In the genomic region with DNA sequence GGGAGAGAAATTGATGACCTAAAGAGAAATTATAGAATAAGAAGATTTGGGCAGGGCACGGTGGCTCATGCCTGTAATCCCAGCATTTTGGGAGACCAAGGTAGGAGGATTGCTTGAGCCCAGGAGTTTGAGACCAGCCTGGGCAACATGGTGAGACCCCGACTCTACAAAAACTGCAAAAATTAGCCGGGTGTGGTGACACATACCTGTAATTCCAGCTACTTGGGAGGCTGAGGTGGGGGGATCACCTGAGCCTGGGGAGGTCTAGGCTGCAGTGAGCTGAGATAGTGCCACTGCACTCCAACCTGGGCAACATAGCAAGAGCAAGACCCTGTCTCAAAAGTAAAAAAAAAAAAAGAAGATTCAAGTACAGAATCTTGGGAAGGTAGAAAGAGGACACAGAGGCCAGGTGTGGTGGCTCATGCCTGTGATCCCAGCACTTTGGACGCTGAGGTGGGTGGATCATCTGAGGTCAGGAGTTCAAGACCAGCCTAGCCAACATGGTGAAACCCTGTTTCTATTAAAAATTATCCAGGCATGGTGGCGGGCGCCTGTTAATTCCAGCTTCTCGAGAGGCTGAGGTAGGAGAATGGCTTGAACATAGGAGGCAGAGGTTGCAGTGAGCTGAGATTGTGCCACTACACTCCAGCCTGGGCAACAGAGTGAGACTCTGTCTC, we compare ENCODE assay signal across 11 cellular contexts. TPM values are rescaled to one million over a fixed set of nuclear protein-coding genes. Genes with fewer than 3 reads are reported as not detected.
DNase-seq lines count a peak whose midpoint lies in the region; ATAC-seq, FAIRE-seq and TF ChIP-seq lines count a peak whose summit lies in the region.
"Not testable (repeated sequence)": the region's sequence is repeated elsewhere in the genome, so short reads cannot be mapped to it uniquely, and the experiment has no call there.
"Had no signal": no experiment of that assay in that cellular context is flagged by ENCODE, and none has a peak within 500 bp of the region (broad histone marks: within the 10 kb centered on the region; RNA-seq: fewer than 3 reads in every experiment).

No MANE protein-coding gene starts in this region.

- peak overlapping the region; percentile 89; the same call in 1 of the 2 replicates for H3K9ac ChIP-seq in BLaER1
- peak overlapping the region; percentile 100 for H3K9ac ChIP-seq in HUES6 (ENCODE audit: low read length)
- H3K9ac ChIP-seq in liver (ENCODE audit: low read depth in 1 of 2, low read length in 2 of 2) = peak overlapping the region; percentile 98 to 100

- not testable (repeated sequence) for H3K27me3 ChIP-seq in BLaER1; HUES6 (ENCODE audit: control insufficient read depth, insufficient read depth, low read length); SJSA1 (replicated peaks); bronchial epithelial cell (ENCODE audit: control insufficient read depth, insufficient read depth, low read length); liver (ENCODE audit: control insufficient read depth in 4 of 4, insufficient read depth in 4 of 4, low read length in 3 of 4); psoas muscle (ENCODE audit: insufficient read depth in 3 of 3, low read length in 2 of 3); tibial nerve

- H3K9me3 ChIP-seq in BLaER1; HUES6 (ENCODE audit: control insufficient read depth, insufficient read depth, low read depth, low read length); SJSA1 (replicated peaks); liver (ENCODE audit: control insufficient read depth in 4 of 4, low read length in 3 of 4); psoas muscle; tibial nerve: not testable (repeated sequence)

- peaks cover 68% of the 10 kb centered on the region for H3K4me1 ChIP-seq in BLaER1
- peaks cover 25% of the 10 kb centered on the region for H3K4me1 ChIP-seq in HUES6 (ENCODE audit: control insufficient read depth, insufficient read depth, low read length)
- peaks cover 37% of the 10 kb centered on the region for H3K4me1 ChIP-seq in SJSA1 (replicated peaks)
- H3K4me1 ChIP-seq in liver (ENCODE audit: control insufficient read depth in 4 of 4, insufficient read depth in 4 of 4, low read length in 3 of 4) = peaks cover 10 to 40% (median 13%) of the 10 kb centered on the region in 4 donors
- peaks cover 42% of the 10 kb centered on the region for H3K4me1 ChIP-seq in psoas muscle
- peaks cover 0 to 57% (median 33%) of the 10 kb centered on the region in 4 donors for H3K4me1 ChIP-seq in tibial nerve

- not testable (repeated sequence) for FAIRE-seq in bronchial epithelial cell (lab: Jason Lieb, UNC)

- TF ChIP-seq RAD21 in liver (IDR thresholded peaks at IDR 0.05) = peak in 1 of 2 donors; percentile 50

- H3K36me3 ChIP-seq in BLaER1; HUES6 (ENCODE audit: control insufficient read depth, insufficient read depth, low read length); SJSA1; bronchial epithelial cell (ENCODE audit: control insufficient read depth, insufficient read depth, low read length); liver (ENCODE audit: control insufficient read depth in 4 of 4, insufficient read depth in 3 of 4, low read depth in 1 of 4, low read length in 3 of 4); psoas muscle (ENCODE audit: insufficient read depth in 1 of 2, low read depth in 1 of 2); tibial nerve: not testable (repeated sequence)

- intact Hi-C loops in psoas muscle (cut with DNase I) = loop anchor here (2.0 to 5.0 kb wide), 3 partner anchors 34 to 57 kb away; no protein-coding TSS in a partner anchor

- not testable (repeated sequence) for TF ChIP-seq POLR2A in tibial nerve (IDR thresholded peaks at IDR 0.05)

- ATAC-seq in psoas muscle = not testable (repeated sequence)

- peak overlapping the region; percentile 85 for H3K4me2 ChIP-seq in BLaER1

- not testable (repeated sequence) for TF ChIP-seq EP300 in tibial nerve (IDR thresholded peaks at IDR 0.05)

- peak overlapping the region; percentile 77 for H3K4me3 ChIP-seq in BLaER1
- H3K4me3 ChIP-seq in HUES6 (ENCODE audit: low read depth, low read length) = peak overlapping the region; percentile 92
- peak overlapping the region; percentile 44 for H3K4me3 ChIP-seq in SJSA1
- peak overlapping the region; percentile 47 for H3K4me3 ChIP-seq in bronchial epithelial cell (ENCODE audit: low read depth, low read length)
- H3K4me3 ChIP-seq in fibroblast of villous mesenchyme (ENCODE audit: low read depth, low read length) = peak overlapping the region; percentile 72
- H3K4me3 ChIP-seq in liver (ENCODE audit: low read depth in 1 of 3, low read length in 3 of 3) = peak overlapping the region; percentile 50 to 68 (median 66)
- peak overlapping the region; percentile 69 for H3K4me3 ChIP-seq in psoas muscle
- peak overlapping the region; percentile 59 to 80 (median 68) for H3K4me3 ChIP-seq in tibial nerve

- peaks cover 36% of the 10 kb centered on the region for H4K20me1 ChIP-seq in BLaER1

- H3K27ac ChIP-seq in BLaER1 (peak overlapping the region; percentile 95), HUES6 (ENCODE audit: low read depth, low read length) (peak overlapping the region; percentile 99), SJSA1 (peak overlapping the region; percentile 94), liver (ENCODE audit: low read depth in 1 of 2, low read length in 2 of 2) (peak overlapping the region; percentile 100), psoas muscle (peak overlapping the region; percentile 94), tibial nerve (peak overlapping the region; percentile 93 to 99 (median 94))

- TF ChIP-seq CTCF in bronchial epithelial cell (IDR thresholded peaks at IDR 0.05; ENCODE audit: insufficient read depth, low read length, severe bottlenecking); fibroblast of villous mesenchyme (IDR thresholded peaks at IDR 0.05; ENCODE audit: insufficient read depth, low read depth, low read length); liver (IDR thresholded peaks at IDR 0.05; ENCODE audit: low read depth, low read length, missing input control); psoas muscle (IDR thresholded peaks at IDR 0.05); tibial nerve (IDR thresholded peaks at IDR 0.05): not testable (repeated sequence)

- DNase-seq in SJSA1 (ENCODE audit: low read depth in 1 of 2, low spot score in 2 of 2); bronchial epithelial cell (ENCODE audit: low read depth); fibroblast of villous mesenchyme (ENCODE audit: low read depth); psoas muscle; tibial nerve (ENCODE audit: low spot score in 2 of 2): not testable (repeated sequence)

- 36% methylated on average over 7 of the region's 7 CpGs for WGBS in liver
- 73 to 87% (median 84%) methylated on average over 7 of the region's 7 CpGs for WGBS in psoas muscle, 3 donors
- 69 to 80% methylated on average over 7 of the region's 7 CpGs for WGBS in tibial nerve, 2 donors

TF ChIP-seq in liver, 16 proteins besides CTCF, POLR2A, EP300 and RAD21:
- TF ChIP-seq NR2F2 (IDR thresholded peaks at IDR 0.05) (peak; percentile 34), RXRA (IDR thresholded peaks at IDR 0.05) (peak; percentile 84 to 91), SP1 (IDR thresholded peaks at IDR 0.05) (peak; percentile 63), HNF4A (conservative IDR thresholded peaks at IDR 0.05) (peak; percentile 78 to 84), YY1 (IDR thresholded peaks at IDR 0.05) (peak; percentile 73), JUND (IDR thresholded peaks at IDR 0.05) (peak; percentile 35), HNF4G (IDR thresholded peaks at IDR 0.05) (peak; percentile 48)

RNA-seq across cellular contexts. Expression of gene SCD, which starts 27.8 kb away (rescaled TPM):
- total RNA-seq in SJSA1 (2014; rRNA removed; shearing (Covaris generic)) = 37.0 and 41.8 TPM in 2 replicates
- total RNA-seq in bronchial epithelial cell (199 and 298 TPM in 2 replicates), fibroblast of villous mesenchyme (819 and 937 TPM in 2 replicates), liver (1,000 to 10,000 TPM in 1 of 2 donors, 100 to 1,000 TPM in 1; 130 to 1,255 TPM), psoas muscle (10 to 100 TPM in 3 of 4 donors, 1 to 10 TPM in 1; 2.3 to 18.4 (median 12.8) TPM), tibial nerve (100 to 1,000 TPM; 118 to 500 (median 249) TPM)
- polyA plus RNA-seq in liver (100 to 1,000 TPM in 1 of 2 donors, 10 to 100 TPM in 1; 43.4 to 338 TPM), psoas muscle (1 to 10 TPM; 1.1 to 9.5 (median 2.1) TPM)

RNA-seq across cellular contexts. Expression of gene PKD2L1, which starts 44.8 kb away (rescaled TPM):
- total RNA-seq in SJSA1 (2014; rRNA removed; shearing (Covaris generic)) = not detected in 2 replicates
- total RNA-seq in bronchial epithelial cell = under 0.01 TPM in 1 of 2 replicates, not detected in the other
- total RNA-seq in fibroblast of villous mesenchyme = not detected in 2 replicates
- total RNA-seq in liver = under 1 TPM; 0.08 to 0.14 TPM
- polyA plus RNA-seq in liver = under 1 TPM; 0.06 to 0.15 TPM
- total RNA-seq in psoas muscle = not detected
- polyA plus RNA-seq in psoas muscle = not detected
- under 1 TPM in 1 of 4 donors, not detected in 3; 0.42 TPM for total RNA-seq in tibial nerve
- total RNA-seq: activated CD8-positive, alpha-beta T cell treated with anti-CD3 and anti-CD28 coated beads for 36 hours; mucosa of gallbladder; sciatic nerve had no signal
